In genomic region chr2:24819442-24820174, GRCh38 we compare ENCODE assay signal across 21 cellular contexts. TPM values are rescaled to one million over a fixed set of nuclear protein-coding genes. Genes with fewer than 3 reads are reported as not detected.
DNase-seq lines count a peak whose midpoint lies in the region; ATAC-seq, FAIRE-seq and TF ChIP-seq lines count a peak whose summit lies in the region.
"Had no signal": no experiment of that assay in that cellular context is flagged by ENCODE, and none has a peak within 500 bp of the region (broad histone marks: within the 10 kb centered on the region; RNA-seq: fewer than 3 reads in every experiment).

No MANE protein-coding gene starts in this region.

- no peak overlapping the region for H3K4me3 ChIP-seq in right atrium auricular region
- no peak overlapping the region for H3K4me3 ChIP-seq in astrocyte (ENCODE audit: insufficient read depth, low read depth, low read length)
- H3K4me3 ChIP-seq in mesenchymal stem cell (ENCODE audit: insufficient read depth in 1 of 2, low read depth in 1 of 2, low read length in 2 of 2): no peak overlapping the region
- H3K4me3 ChIP-seq: dorsolateral prefrontal cortex had no signal

- H3K79me2 ChIP-seq in astrocyte (ENCODE audit: insufficient read depth, low read length): peaks cover 18% of the 10 kb centered on the region

- no peaks in the 10 kb centered on the region for H3K27me3 ChIP-seq in right atrium auricular region
- H3K27me3 ChIP-seq in astrocyte (ENCODE audit: insufficient read depth, low read length): no peaks in the 10 kb centered on the region
- H3K27me3 ChIP-seq in mesenchymal stem cell (ENCODE audit: control insufficient read depth in 1 of 2, insufficient read depth in 1 of 2, low read length in 2 of 2): no peaks in the 10 kb centered on the region
- H3K27me3 ChIP-seq: dorsolateral prefrontal cortex had no signal

- H3K36me3 Mint-ChIP-seq in astrocyte (ENCODE audit: low read depth, unreplicated experiment): peaks cover 13% of the 10 kb centered on the region

- peaks cover 14% of the 10 kb centered on the region for H3K4me1 Mint-ChIP-seq in astrocyte (ENCODE audit: low read depth, unreplicated experiment)
- H3K4me1 Mint-ChIP-seq: activated B cell treated with CpG ODN at 0.5 μM for 24 hours; activated naive CD4-positive, alpha-beta T cell treated with anti-CD3 and anti-CD28 coated beads, Interleukin-2, amount 10 ng/mL, durations not matched to agents 7 days and 5 days; nephron had no signal

- H4K20me1 ChIP-seq in astrocyte (ENCODE audit: insufficient read depth, low read length): no peaks in the 10 kb centered on the region

- no peak overlapping the region for H3K9ac ChIP-seq in astrocyte (ENCODE audit: low read length)
- no peak overlapping the region for H3K9ac ChIP-seq in mesenchymal stem cell (ENCODE audit: low read length)

- no peak overlapping the region for H3K14ac ChIP-seq in mesenchymal stem cell (ENCODE audit: low read length in 2 of 2)

- no peak overlapping the region for H3K27ac Mint-ChIP-seq in astrocyte (ENCODE audit: unreplicated experiment)
- H3K27ac Mint-ChIP-seq: activated B cell treated with CpG ODN at 0.5 μM for 24 hours; activated naive CD4-positive, alpha-beta T cell treated with anti-CD3 and anti-CD28 coated beads, Interleukin-2, amount 10 ng/mL, durations not matched to agents 7 days and 5 days; IgD-negative memory B cell; nephron had no signal

- no peaks in the 10 kb centered on the region for H3K27me3 Mint-ChIP-seq in astrocyte (ENCODE audit: low read depth, unreplicated experiment)
- H3K27me3 Mint-ChIP-seq: activated B cell treated with CpG ODN at 0.5 μM for 24 hours; activated naive CD4-positive, alpha-beta T cell treated with anti-CD3 and anti-CD28 coated beads, Interleukin-2, amount 10 ng/mL, durations not matched to agents 7 days and 5 days; IgD-negative memory B cell had no signal

- ATAC-seq in left ventricle myocardium superior (no peak), HG03095 (IDR thresholded peaks at IDR 0.05; ENCODE audit: unreplicated experiment) (no peak)
- ATAC-seq: esophagus mucosa had no signal

- H3K4me3 Mint-ChIP-seq in astrocyte (ENCODE audit: unreplicated experiment): no peak overlapping the region
- H3K4me3 Mint-ChIP-seq: activated B cell treated with CpG ODN at 0.5 μM for 24 hours; activated naive CD4-positive, alpha-beta T cell treated with anti-CD3 and anti-CD28 coated beads, Interleukin-2, amount 10 ng/mL, durations not matched to agents 7 days and 5 days; brain; IgD-negative memory B cell; nephron had no signal

- peaks cover 10% of the 10 kb centered on the region for H3K36me3 ChIP-seq in right atrium auricular region
- peaks cover 35% of the 10 kb centered on the region for H3K36me3 ChIP-seq in astrocyte (ENCODE audit: insufficient read depth, low read length)
- H3K36me3 ChIP-seq in mesenchymal stem cell (ENCODE audit: control insufficient read depth in 1 of 2, insufficient read depth in 2 of 2, low read depth in 1 of 2, low read length in 2 of 2): peaks cover 35 to 77% of the 10 kb centered on the region in 2 experiments

- DNase-seq in right atrium auricular region (ENCODE audit: low spot score): peak; percentile 46
- DNase-seq in left ventricle myocardium superior: no peak
- DNase-seq in astrocyte (ENCODE audit: low read depth): no peak
- no peak for DNase-seq in mesenchymal stem cell
- peak; percentile 28 for DNase-seq in ureter (ENCODE audit: low spot score)
- DNase-seq in DMS114 treated with DMSO at 0.1 percent for 48 hours (lab: John Stamatoyannopoulos, UW; ENCODE audit: unreplicated experiment): no peak
- no peak for DNase-seq in DMS 273 treated with DMSO at 0.1 percent for 48 hours (lab: John Stamatoyannopoulos, UW)
- DNase-seq: activated B cell treated with CpG ODN at 0.5 μM for 24 hours; activated naive CD4-positive, alpha-beta T cell treated with anti-CD3 and anti-CD28 coated beads, Interleukin-2, amount 10 ng/mL, durations not matched to agents 7 days and 5 days; NCI-H2029 treated with DMSO at 0.1 percent for 48 hours; NCI-H526 treated with DMSO at 0.1 percent for 48 hours; SIG-M5; T-helper 2 cell had no signal

- no peak overlapping the region for H2BK12ac ChIP-seq in mesenchymal stem cell (ENCODE audit: low read length in 2 of 2)

- H3K18ac ChIP-seq in mesenchymal stem cell (ENCODE audit: low read depth in 1 of 2, low read length in 2 of 2): no peak overlapping the region

- H3K9me3 ChIP-seq in right atrium auricular region: no peaks in the 10 kb centered on the region
- H3K9me3 ChIP-seq in astrocyte (ENCODE audit: insufficient read depth, low read depth, low read length): no peaks in the 10 kb centered on the region
- H3K9me3 ChIP-seq in mesenchymal stem cell (ENCODE audit: control insufficient read depth, low read length): no peaks in the 10 kb centered on the region

- H3K4me1 ChIP-seq in right atrium auricular region (peaks cover 0 to 4% of the 10 kb centered on the region in 2 donors), astrocyte (ENCODE audit: insufficient read depth, low read length) (peaks cover 18% of the 10 kb centered on the region), mesenchymal stem cell (ENCODE audit: control insufficient read depth, insufficient read depth, low read depth, low read length) (peaks cover 19% of the 10 kb centered on the region)

- peak overlapping the region in 1 of 2 experiments; percentile 57 for H3K4ac ChIP-seq in mesenchymal stem cell (ENCODE audit: low read depth in 1 of 2, low read length in 2 of 2)

- H3K4me2 ChIP-seq in astrocyte (ENCODE audit: low read length) (no peak overlapping the region), mesenchymal stem cell (ENCODE audit: low read length, poor library complexity, severe bottlenecking) (no peak overlapping the region)

- H2AFZ ChIP-seq in astrocyte (ENCODE audit: low read depth, low read length) (no peak overlapping the region), mesenchymal stem cell (ENCODE audit: low read depth, low read length) (no peak overlapping the region)

- TF ChIP-seq CTCF in right atrium auricular region (IDR thresholded peaks at IDR 0.05) (no peak), astrocyte (IDR thresholded peaks at IDR 0.05; ENCODE audit: insufficient read depth, low read depth, low read length) (no peak)

- H3K79me1 ChIP-seq in mesenchymal stem cell (replicated peaks; ENCODE audit: low read length, poor library complexity, severe bottlenecking): peaks cover 28% of the 10 kb centered on the region

- WGBS in mesenchymal stem cell: 96% methylated on average over 20 of the region's 21 CpGs

- peak overlapping the region in 1 of 2 experiments; percentile 3 for H3K23ac ChIP-seq in mesenchymal stem cell (ENCODE audit: low read length in 2 of 2)

- H4K8ac ChIP-seq in mesenchymal stem cell (ENCODE audit: low read length): no peak overlapping the region

- H3K9me3 Mint-ChIP-seq in astrocyte (ENCODE audit: unreplicated experiment): no peaks in the 10 kb centered on the region
- H3K9me3 Mint-ChIP-seq: activated B cell treated with CpG ODN at 0.5 μM for 24 hours; activated naive CD4-positive, alpha-beta T cell treated with anti-CD3 and anti-CD28 coated beads, Interleukin-2, amount 10 ng/mL, durations not matched to agents 7 days and 5 days; brain; IgD-negative memory B cell; nephron had no signal

- peak overlapping the region; percentile 71 for H4K91ac ChIP-seq in mesenchymal stem cell (ENCODE audit: low read length)

- peak overlapping the region; percentile 67 for H2BK15ac ChIP-seq in mesenchymal stem cell (ENCODE audit: low read depth, poor library complexity, severe bottlenecking)

- H2BK5ac ChIP-seq in mesenchymal stem cell (ENCODE audit: low read depth, low read length, poor library complexity, severe bottlenecking): no peak overlapping the region

- intact Hi-C loops in left ventricle myocardium superior (cut with micrococcal nuclease): no loop called here

- H2AK5ac ChIP-seq in mesenchymal stem cell (ENCODE audit: low read length, severe bottlenecking): peak overlapping the region; percentile 36

- no peak overlapping the region for H2BK120ac ChIP-seq in mesenchymal stem cell (ENCODE audit: low read depth, low read length)

- H3K27ac ChIP-seq in right atrium auricular region: no peak overlapping the region
- peak overlapping the region; percentile 5 for H3K27ac ChIP-seq in astrocyte (ENCODE audit: low read depth, low read length)
- no peak overlapping the region for H3K27ac ChIP-seq in mesenchymal stem cell (ENCODE audit: low read length, poor library complexity, severe bottlenecking)

- no peak for FAIRE-seq in astrocyte (lab: Jason Lieb, UNC)
- FAIRE-seq: G401.6, GM12892 had no signal

RNA-seq across cellular contexts. Expression of gene CENPO, which starts 26.4 kb away (rescaled TPM):
- 1 to 10 TPM; 1.2 to 1.7 TPM for total RNA-seq in right atrium auricular region
- total RNA-seq in left ventricle myocardium superior: 2.2 TPM
- total RNA-seq in astrocyte: 13.3 and 17.5 TPM in 2 replicates
- polyA plus RNA-seq in mesenchymal stem cell (2013, experiment 1 of 2): 9.8 TPM
- polyA plus RNA-seq in mesenchymal stem cell (2013, experiment 2 of 2): 10.4 TPM
- total RNA-seq in ureter: 7.7 TPM

RNA-seq across cellular contexts. Expression of gene PTRHD1, which starts 26.4 kb away (rescaled TPM):
- total RNA-seq in right atrium auricular region (10 to 100 TPM; 12.8 to 17.7 TPM), left ventricle myocardium superior (28.2 TPM), astrocyte (27.2 and 28.7 TPM in 2 replicates), ureter (38.4 TPM)
- polyA plus RNA-seq in mesenchymal stem cell (2013, experiment 1 of 2): 66.3 TPM
- polyA plus RNA-seq in mesenchymal stem cell (2013, experiment 2 of 2): 75.4 TPM

Comparison
In these comparisons a context has a peak if more than half of its experiments do, and no peak if none do; other contexts are left out.
1. DNase-seq: peak in right atrium auricular region (single experiment) and ureter (single experiment); none in left ventricle myocardium superior (single experiment), astrocyte (single experiment), mesenchymal stem cell (single experiment), DMS114 treated with DMSO at 0.1 percent for 48 hours (single experiment) and DMS 273 treated with DMSO at 0.1 percent for 48 hours (single experiment).